Comparison of ENCODE assay signal across 8 cellular contexts in the genomic region with DNA sequence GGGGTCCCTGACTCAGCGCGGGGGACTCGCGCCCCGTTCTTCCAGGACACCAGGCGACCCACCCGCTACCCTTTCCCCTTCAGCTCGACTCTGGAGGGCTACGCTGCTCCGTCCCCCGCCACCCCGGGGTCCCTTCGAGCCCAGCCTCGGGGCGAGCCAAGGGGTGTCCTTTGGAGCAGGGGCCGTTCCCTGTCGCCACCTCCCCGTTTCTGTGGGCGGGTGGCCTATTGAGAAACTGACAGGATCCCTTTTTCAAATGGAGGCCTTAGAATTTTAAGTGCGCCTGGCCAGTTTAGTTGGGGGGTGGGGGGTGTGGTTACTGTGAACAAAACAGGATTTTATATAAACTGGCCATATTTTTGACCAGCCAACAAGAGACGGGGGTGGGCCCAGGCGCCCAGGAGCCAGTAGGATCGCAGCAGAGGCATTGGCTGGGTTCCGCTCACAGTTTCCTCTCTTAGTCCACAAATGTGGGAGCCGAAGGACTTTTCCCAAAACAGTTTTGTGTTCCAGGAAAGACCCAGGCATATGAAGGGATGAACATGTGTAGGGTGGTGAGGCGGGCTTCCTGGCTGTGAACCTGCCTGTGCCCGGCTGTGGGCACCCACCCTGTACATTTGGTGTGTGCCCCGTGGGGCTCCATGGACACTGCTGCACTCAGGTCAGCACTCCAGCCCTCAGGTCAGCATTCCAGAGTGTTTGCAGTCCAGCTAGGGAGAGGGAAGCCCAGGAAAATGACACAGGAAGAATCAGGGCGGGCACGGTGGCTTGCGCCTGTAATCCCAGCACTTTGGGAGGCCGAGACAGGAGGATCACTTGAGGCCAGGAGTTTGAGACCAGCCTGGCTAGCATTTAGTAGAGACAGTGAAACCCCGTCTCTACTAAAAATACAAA. TPM values are rescaled to one million over a fixed set of nuclear protein-coding genes. Genes with fewer than 3 reads are reported as not detected.
DNase-seq lines count a peak whose midpoint lies in the region; ATAC-seq and TF ChIP-seq lines count a peak whose summit lies in the region.

No MANE protein-coding gene starts in this region.

- H3K27ac ChIP-seq in SK-N-SH (ENCODE audit: low read depth in 2 of 2, low read length in 1 of 2): peak overlapping the region; percentile 74 to 93

- H3K79me2 ChIP-seq in SK-N-SH (ENCODE audit: insufficient read depth): peaks cover 39% of the 10 kb centered on the region

- H3K9me2 ChIP-seq in SK-N-SH: no peaks in the 10 kb centered on the region

- no peak for TF ChIP-seq EP300 in SK-N-SH (IDR thresholded peaks at IDR 0.05; ENCODE audit: borderline replicate concordance in 1 of 2, low read depth in 1 of 2, low read length in 1 of 2)

- DNase-seq in H7 (peak; percentile 77), SK-N-SH (peak; percentile 81), fibroblast of pulmonary artery (ENCODE audit: low read depth) (peak; percentile 86), nephron progenitor cell (peak; percentile 37), SIG-M5 treated with dmso at 0.1 percent for 504 hours (lab: John Stamatoyannopoulos, UW; ENCODE audit: unreplicated experiment) (no peak), SK-N-DZ (ENCODE audit: low spot score) (no peak)
- no peak for DNase-seq in activated CD4-positive, alpha-beta T cell treated with anti-CD3 and anti-CD28 coated beads for 4 hours

- peak overlapping the region; percentile 56 for H3K4me3 ChIP-seq in H7 (ENCODE audit: insufficient read depth, low read depth, low read length)
- peak overlapping the region; percentile 66 to 74 for H3K4me3 ChIP-seq in SK-N-SH (ENCODE audit: low read depth in 2 of 2, low read length in 1 of 2)
- peak overlapping the region; percentile 84 for H3K4me3 ChIP-seq in fibroblast of pulmonary artery (replicated peaks; ENCODE audit: low read depth, low read length)

- H3K36me3 Mint-ChIP-seq in nephron progenitor cell (ENCODE audit: low read depth): no peaks in the 10 kb centered on the region

- H3K27me3 ChIP-seq in H7 (ENCODE audit: control insufficient read depth, insufficient read depth, low read length) (peaks cover 2% of the 10 kb centered on the region), SK-N-SH (ENCODE audit: insufficient read depth) (no peaks in the 10 kb centered on the region)

- H3K9me3 ChIP-seq in SK-N-SH: no peaks in the 10 kb centered on the region

- peaks cover 18 to 39% of the 10 kb centered on the region in 2 experiments for H3K4me1 ChIP-seq in SK-N-SH (ENCODE audit: control insufficient read depth in 1 of 2, insufficient read depth in 2 of 2, low read depth in 1 of 2, low read length in 1 of 2)

- no peak for ATAC-seq in HG03025 (IDR thresholded peaks at IDR 0.05; ENCODE audit: low FRiP score, unreplicated experiment)

- peaks cover 16% of the 10 kb centered on the region for H3K27me3 Mint-ChIP-seq in nephron progenitor cell (ENCODE audit: low read depth, poor library complexity)

- no peak for TF ChIP-seq RAD21 in SK-N-SH (IDR thresholded peaks at IDR 0.05; ENCODE audit: low read length)

- peaks cover 58% of the 10 kb centered on the region for H3K4me1 Mint-ChIP-seq in nephron progenitor cell

- peak overlapping the region; percentile 72 for H3K4me3 Mint-ChIP-seq in nephron progenitor cell

- peak overlapping the region; percentile 98 for H2AFZ ChIP-seq in SK-N-SH (ENCODE audit: low read depth)

- H3K27ac Mint-ChIP-seq in nephron progenitor cell: peak overlapping the region; percentile 93

- POLR2A ChIA-PET in SK-N-SH (lab: Yijun Ruan, JAX): interaction anchor here (1.0 to 3.4 kb wide), 3 partner anchors 9 to 38 kb away, joined by 3 to 16 read pairs (median 3); no protein-coding TSS in a partner anchor

- H3K36me3 ChIP-seq in H7 (replicated peaks; ENCODE audit: control insufficient read depth, insufficient read depth, low read length) (no peaks in the 10 kb centered on the region), SK-N-SH (replicated peaks in 1 of 2; ENCODE audit: control insufficient read depth in 1 of 2, insufficient read depth in 2 of 2, low read length in 1 of 2) (peaks cover 8 to 10% of the 10 kb centered on the region in 2 experiments)

- H3K9ac ChIP-seq in SK-N-SH: peak overlapping the region; percentile 83

- CTCF ChIA-PET in SK-N-SH (lab: Yijun Ruan, JAX): interaction anchor here (0.8 to 2.4 kb wide), 4 partner anchors 8 to 60 kb away, joined by 3 to 13 read pairs (median 3); no protein-coding TSS in a partner anchor

- peaks cover 9% of the 10 kb centered on the region for H3F3A ChIP-seq in SK-N-SH (replicated peaks; ENCODE audit: insufficient read depth)

- TF ChIP-seq CTCF in SK-N-SH (IDR thresholded peaks at IDR 0.05) (no peak), fibroblast of pulmonary artery (IDR thresholded peaks at IDR 0.05; ENCODE audit: low read length, missing control alignments) (no peak), nephron progenitor cell (IDR thresholded peaks at IDR 0.05) (no peak)

- no peaks in the 10 kb centered on the region for H3K9me3 Mint-ChIP-seq in nephron progenitor cell

- H4K20me1 ChIP-seq in SK-N-SH (ENCODE audit: insufficient read depth): peaks cover 33% of the 10 kb centered on the region

- H3K4me2 ChIP-seq in SK-N-SH: peak overlapping the region; percentile 96

- WGBS in SK-N-SH (ENCODE audit: low lambda C conversion rate): 61% methylated on average over 23 of the region's 33 CpGs

TF ChIP-seq in SK-N-SH, 30 proteins besides CTCF, POLR2A, EP300 and RAD21:
- TF ChIP-seq, protein P1, sequence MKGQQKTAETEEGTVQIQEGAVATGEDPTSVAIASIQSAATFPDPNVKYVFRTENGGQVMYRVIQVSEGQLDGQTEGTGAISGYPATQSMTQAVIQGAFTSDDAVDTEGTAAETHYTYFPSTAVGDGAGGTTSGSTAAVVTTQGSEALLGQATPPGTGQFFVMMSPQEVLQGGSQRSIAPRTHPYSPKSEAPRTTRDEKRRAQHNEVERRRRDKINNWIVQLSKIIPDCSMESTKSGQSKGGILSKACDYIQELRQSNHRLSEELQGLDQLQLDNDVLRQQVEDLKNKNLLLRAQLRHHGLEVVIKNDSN (IDR thresholded peaks at IDR 0.05; ENCODE audit: borderline replicate concordance, low read depth): no peak
- TF ChIP-seq RFX5 (IDR thresholded peaks at IDR 0.05; ENCODE audit: low read length) (no peak), SIN3A (IDR thresholded peaks at IDR 0.05; ENCODE audit: borderline replicate concordance, low read depth, low read length) (peak; percentile 14; the same call in 1 of the 2 replicates), FOSL2 (IDR thresholded peaks at IDR 0.05; ENCODE audit: borderline replicate concordance, low read depth) (no peak), MAX (IDR thresholded peaks at IDR 0.05; ENCODE audit: low read depth) (0 out of 2 replicates have a peak, but pooled peaks have one; percentile 1), EZH2phosphoT487 (IDR thresholded peaks at IDR 0.05; ENCODE audit: borderline replicate concordance, low read depth) (no peak), FOXM1 (IDR thresholded peaks at IDR 0.05; ENCODE audit: low read depth) (no peak), NFIC (IDR thresholded peaks at IDR 0.05; ENCODE audit: borderline replicate concordance) (no peak), CHD2 (IDR thresholded peaks at IDR 0.05; ENCODE audit: low read length, partially characterized antibody) (no peak)
- TF ChIP-seq, protein P2, sequence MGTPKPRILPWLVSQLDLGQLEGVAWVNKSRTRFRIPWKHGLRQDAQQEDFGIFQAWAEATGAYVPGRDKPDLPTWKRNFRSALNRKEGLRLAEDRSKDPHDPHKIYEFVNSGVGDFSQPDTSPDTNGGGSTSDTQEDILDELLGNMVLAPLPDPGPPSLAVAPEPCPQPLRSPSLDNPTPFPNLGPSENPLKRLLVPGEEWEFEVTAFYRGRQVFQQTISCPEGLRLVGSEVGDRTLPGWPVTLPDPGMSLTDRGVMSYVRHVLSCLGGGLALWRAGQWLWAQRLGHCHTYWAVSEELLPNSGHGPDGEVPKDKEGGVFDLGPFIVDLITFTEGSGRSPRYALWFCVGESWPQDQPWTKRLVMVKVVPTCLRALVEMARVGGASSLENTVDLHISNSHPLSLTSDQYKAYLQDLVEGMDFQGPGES (IDR thresholded peaks at IDR 0.05; ENCODE audit: low read depth, low read length): no peak

RNA-seq across cellular contexts. Expression of gene TIMP2, which starts 0.7 kb away (rescaled TPM):
- total RNA-seq in H7 (2014; rRNA removed; shearing (Covaris generic)): 12.3 and 13.9 TPM in 2 replicates
- polyA plus RNA-seq in SK-N-SH (2012; rRNA removed): 256 and 441 TPM in 2 replicates
- polyA plus RNA-seq in SK-N-SH (2012; cell fraction: cytosol; rRNA removed): 528 and 616 TPM in 2 replicates
- 334 and 427 TPM in 2 replicates for polyA plus RNA-seq in SK-N-SH (2012; cell fraction: nucleus; rRNA removed)
- polyA plus RNA-seq in SK-N-DZ (2014; cell fraction: cytosol; rRNA removed): 82.7 and 89.1 TPM in 2 replicates
- 32.9 and 40.2 TPM in 2 replicates for polyA plus RNA-seq in SK-N-DZ (2014; cell fraction: nucleus; rRNA removed)

RNA-seq across cellular contexts. Expression of gene CEP295NL, which starts 22.9 kb away (rescaled TPM):
- 0.07 TPM in 1 of 2 replicates, not detected in the other for total RNA-seq in H7 (2014; rRNA removed; shearing (Covaris generic))
- polyA plus RNA-seq in SK-N-SH (2012; rRNA removed): 0.31 and 0.35 TPM in 2 replicates
- 0.17 and 0.21 TPM in 2 replicates for polyA plus RNA-seq in SK-N-SH (2012; cell fraction: cytosol; rRNA removed)
- 0.68 and 0.97 TPM in 2 replicates for polyA plus RNA-seq in SK-N-SH (2012; cell fraction: nucleus; rRNA removed)
- polyA plus RNA-seq in SK-N-DZ (2014; cell fraction: cytosol; rRNA removed): not detected in 2 replicates
- 0.36 TPM in 1 of 2 replicates, not detected in the other for polyA plus RNA-seq in SK-N-DZ (2014; cell fraction: nucleus; rRNA removed)

RNA-seq across cellular contexts. Expression of gene LGALS3BP, which starts 53.8 kb away (rescaled TPM):
- 116 and 129 TPM in 2 replicates for total RNA-seq in H7 (2014; rRNA removed; shearing (Covaris generic))
- polyA plus RNA-seq in SK-N-SH (2012; rRNA removed): 272 and 579 TPM in 2 replicates
- 169 and 266 TPM in 2 replicates for polyA plus RNA-seq in SK-N-SH (2012; cell fraction: cytosol; rRNA removed)
- 757 and 838 TPM in 2 replicates for polyA plus RNA-seq in SK-N-SH (2012; cell fraction: nucleus; rRNA removed)
- 32.5 and 46.0 TPM in 2 replicates for polyA plus RNA-seq in SK-N-DZ (2014; cell fraction: cytosol; rRNA removed)
- 37.6 and 66.3 TPM in 2 replicates for polyA plus RNA-seq in SK-N-DZ (2014; cell fraction: nucleus; rRNA removed)

Comparison
In these comparisons a context has a peak if more than half of its experiments do, and no peak if none do; other contexts are left out.
1. DNase-seq: peak in H7 (single experiment), SK-N-SH (single experiment), fibroblast of pulmonary artery (single experiment) and nephron progenitor cell (single experiment); none in SIG-M5 treated with dmso at 0.1 percent for 504 hours (single experiment), activated CD4-positive, alpha-beta T cell treated with anti-CD3 and anti-CD28 coated beads for 4 hours (0 of 2) and SK-N-DZ (single experiment).
2. Peak in every context shown above with its lines, with median percentiles within 50 percentile points of each other: H3K4me3 ChIP-seq.